In genomic region chr16:51365715-51366114, GRCh38 we compare ENCODE assay signal across 33 cellular contexts.
"Had no signal": no experiment of that assay in that cellular context is flagged by ENCODE, and none has a peak within 500 bp of the region (broad histone marks: within the 10 kb centered on the region; RNA-seq: fewer than 3 reads in every experiment).

No MANE protein-coding gene starts in this region.

- H3K27ac ChIP-seq: adrenal gland, body of pancreas, brain microvascular endothelial cell, breast epithelium, VCaP had no signal

- H3K27me3 ChIP-seq: adrenal gland, body of pancreas, brain microvascular endothelial cell, breast epithelium had no signal

- H3K36me3 ChIP-seq: adrenal gland, brain microvascular endothelial cell, breast epithelium had no signal

- H3K9me3 ChIP-seq: adrenal gland, body of pancreas, breast epithelium had no signal

- DNase-seq: activated B cell treated with CpG ODN at 0.5 μM for 24 hours; activated CD4-positive, alpha-beta memory T cell treated with anti-CD3 and anti-CD28 coated beads for 36 hours; activated CD4-positive, alpha-beta T cell treated with anti-CD3 and anti-CD28 coated beads for 4 hours; activated CD4-positive, alpha-beta T cell treated with anti-CD3 and anti-CD28 coated beads, Interleukin-2, amount 10 ng/mL, durations not matched to agents 24 days and 14 days; activated CD4-positive, alpha-beta T cell treated with anti-CD3 and anti-CD28 coated beads, Interleukin-2, amount 50 U/mL, for 1 hour; activated CD4-positive, alpha-beta T cell treated with anti-CD3 and anti-CD28 coated beads, Interleukin-2, amount 50 U/mL, for 4 hours; activated CD4-positive, CD25-positive, alpha-beta regulatory T cell treated with anti-CD3 and anti-CD28 coated beads, Interleukin-2, amount 50 U/mL, for 72 hours; activated CD8-positive, alpha-beta memory T cell treated with anti-CD3 and anti-CD28 coated beads, Interleukin-2, amount 50 U/mL, for 4 hours; activated CD8-positive, alpha-beta T cell treated with anti-CD3 and anti-CD28 coated beads for 36 hours; activated effector memory CD4-positive, alpha-beta T cell treated with anti-CD3 and anti-CD28 coated beads, Interleukin-2, amount 50 U/mL, for 16 hours; activated gamma-delta T cell treated with Interleukin-2 at 50 U/mL for 16 hours; activated naive CD4-positive, alpha-beta T cell; activated naive CD4-positive, alpha-beta T cell treated with anti-CD3 and anti-CD28 coated beads for 36 hours; activated naive CD4-positive, alpha-beta T cell treated with anti-CD3 and anti-CD28 coated beads, Interleukin-2, amount 50 U/mL, for 16 hours; activated naive CD8-positive, alpha-beta T cell treated with anti-CD3 and anti-CD28 coated beads for 36 hours; activated T-cell treated with anti-CD3 and anti-CD28 coated beads for 4 hours; activated T-cell treated with anti-CD3 and anti-CD28 coated beads, Interleukin-2, amount 50 U/mL, for 1 hour; activated T-cell treated with anti-CD3 and anti-CD28 coated beads, Interleukin-2, amount 50 U/mL, for 4 hours; activated T-cell treated with anti-CD3 and anti-CD28 coated beads, Interleukin-2, amount 50 U/mL, for 72 hours; adrenal gland; amniotic stem cell; aorta; body of pancreas; brain microvascular endothelial cell; central memory CD4-positive, alpha-beta T cell; T-helper 17 cell; T1000 had no signal

- ATAC-seq: activated CD8-positive, alpha-beta T cell treated with anti-CD3 and anti-CD28 coated beads for 36 hours; activated naive CD4-positive, alpha-beta T cell treated with anti-CD3 and anti-CD28 coated beads, Interleukin-2, amount 50 U/mL, for 72 hours; activated T-cell treated with anti-CD3 and anti-CD28 coated beads, Interleukin-2, amount 50 U/mL, for 4 hours; activated T-cell treated with anti-CD3 and anti-CD28 coated beads, Interleukin-2, amount 50 U/mL, for 72 hours; activated T-helper 17 cell treated with anti-CD3 and anti-CD28 coated beads, Interleukin-2, amount 50 U/mL, for 72 hours; body of pancreas; T-helper 17 cell had no signal

- H3K4me3 ChIP-seq: adrenal gland, body of pancreas, breast epithelium had no signal

- FAIRE-seq: astrocyte, TTC549 had no signal

- H3K4me1 ChIP-seq: adrenal gland, body of pancreas, breast epithelium had no signal
